Comparison of ENCODE assay signal across 1 cellular context in genomic region chr12:49400304-49400703, GRCh38.
A peak's percentile ranks its signal among the peaks of the same experiment; 100 is the strongest.
TF ChIP-seq lines count a peak whose summit lies in the region.

No MANE protein-coding gene starts in this region.

TF ChIP-seq in K562, 482 proteins besides CTCF, POLR2A, EP300 and RAD21 (continued from another document and continues in another):
- TF ChIP-seq ZBTB40 (IDR thresholded peaks at IDR 0.05) (no peak), ZBTB40 (CRISPR knock-in tag; IDR thresholded peaks at IDR 0.05) (no peak), NCOA1 (IDR thresholded peaks at IDR 0.05; ENCODE audit: low read depth) (no peak), PREB (CRISPR knock-in tag; IDR thresholded peaks at IDR 0.05) (no peak), CLOCK (CRISPR knock-in tag; IDR thresholded peaks at IDR 0.05; ENCODE audit: borderline replicate concordance) (no peak), DMBX1 (CRISPR knock-in tag; IDR thresholded peaks at IDR 0.05; ENCODE audit: borderline replicate concordance) (no peak), SMARCA5 (IDR thresholded peaks at IDR 0.05) (0 out of 2 replicates have a peak, but pooled peaks have one; percentile 18), RFX5 (IDR thresholded peaks at IDR 0.05; ENCODE audit: low read depth, low read length) (no peak), RBM25 (IDR thresholded peaks at IDR 0.05; ENCODE audit: low read depth, low read length, severe bottlenecking) (no peak), HINFP (tag; conservative IDR thresholded peaks at IDR 0.05; ENCODE audit: low read depth) (no peak), E2F3 (CRISPR knock-in tag; IDR thresholded peaks at IDR 0.05) (no peak), CREB1 (IDR thresholded peaks at IDR 0.05) (no peak), CREB1 (CRISPR knock-in tag; IDR thresholded peaks at IDR 0.05) (no peak), ZFP1 (CRISPR knock-in tag; IDR thresholded peaks at IDR 0.05) (no peak), KAT7 (CRISPR knock-in tag; IDR thresholded peaks at IDR 0.05; ENCODE audit: borderline replicate concordance) (no peak), E2F4 (CRISPR knock-in tag; IDR thresholded peaks at IDR 0.05; ENCODE audit: low read depth) (no peak), PCBP1 (IDR thresholded peaks at IDR 0.05; ENCODE audit: low read depth, low read length, poor library complexity, severe bottlenecking) (no peak), ZNF316 (IDR thresholded peaks at IDR 0.05) (peak; percentile 100), CUX1 (CRISPR knock-in tag; IDR thresholded peaks at IDR 0.05) (no peak), ESRRB (CRISPR knock-in tag; IDR thresholded peaks at IDR 0.05; ENCODE audit: borderline replicate concordance) (no peak), NFIC (IDR thresholded peaks at IDR 0.05) (no peak), NR3C1 (CRISPR knock-in tag; IDR thresholded peaks at IDR 0.05) (no peak), ZNF699 (CRISPR knock-in tag; IDR thresholded peaks at IDR 0.05; ENCODE audit: insufficient replicate concordance) (no peak), PTTG1 (tag; IDR thresholded peaks at IDR 0.05; ENCODE audit: low read depth) (no peak), PKNOX1 (IDR thresholded peaks at IDR 0.05) (0 out of 2 replicates have a peak, but pooled peaks have one; percentile 47), MAFG (tag; conservative IDR thresholded peaks at IDR 0.05) (peak; percentile 98), ZNF830 (CRISPR knock-in tag; IDR thresholded peaks at IDR 0.05) (no peak), BCL6 (CRISPR knock-in tag; IDR thresholded peaks at IDR 0.05) (no peak), ZFPM2 (CRISPR knock-in tag; IDR thresholded peaks at IDR 0.05) (no peak), CBX3 (IDR thresholded peaks at IDR 0.05; ENCODE audit: borderline replicate concordance in 1 of 2, low read length in 2 of 2) (no peak), RNF219 (CRISPR knock-in tag; IDR thresholded peaks at IDR 0.05) (no peak), MTA1 (IDR thresholded peaks at IDR 0.05; ENCODE audit: borderline replicate concordance) (peak; percentile 80; the same call in 1 of the 2 replicates), LCOR (CRISPR knock-in tag; IDR thresholded peaks at IDR 0.05) (no peak), COPS2 (conservative IDR thresholded peaks at IDR 0.05) (no peak), ZNF212 (CRISPR knock-in tag; IDR thresholded peaks at IDR 0.05) (no peak), MYC (IDR thresholded peaks at IDR 0.05; ENCODE audit: low read depth, low read length) (0 out of 2 replicates have a peak, but pooled peaks have one; percentile 15), MYC (CRISPR knock-in tag; IDR thresholded peaks at IDR 0.05; ENCODE audit: borderline replicate concordance, low read depth) (no peak)
